ENCODE assay signal across 1 cellular context in genomic region chr2:11584530-11585056, GRCh38.
A peak's percentile ranks its signal among the peaks of the same experiment; 100 is the strongest.
TF ChIP-seq lines count a peak whose summit lies in the region.

No MANE protein-coding gene starts in this region.

TF ChIP-seq in HepG2, 621 proteins besides CTCF, POLR2A, EP300 and RAD21 (continued from another document):
- TF ChIP-seq ZBTB2 (CRISPR knock-in tag; IDR thresholded peaks at IDR 0.05; ENCODE audit: low read depth) (0 out of 2 replicates have a peak, but pooled peaks have one; percentile 9), NFIB (CRISPR knock-in tag; IDR thresholded peaks at IDR 0.05; ENCODE audit: borderline replicate concordance) (no peak), ZNF580 (CRISPR knock-in tag; IDR thresholded peaks at IDR 0.05; ENCODE audit: borderline replicate concordance, low read depth) (0 out of 2 replicates have a peak, but pooled peaks have one; percentile 0), RBM22 (optimal IDR thresholded peaks at IDR 0.05; ENCODE audit: low read length) (peak; percentile 16), USF2 (IDR thresholded peaks at IDR 0.05; ENCODE audit: low read depth, low read length) (no peak), USF2 (CRISPR knock-in tag; IDR thresholded peaks at IDR 0.05; ENCODE audit: borderline replicate concordance) (no peak), ZNF574 (CRISPR knock-in tag; IDR thresholded peaks at IDR 0.05) (peak; percentile 13; the same call in 1 of the 2 replicates), ZSCAN31 (CRISPR knock-in tag; IDR thresholded peaks at IDR 0.05; ENCODE audit: low read depth) (no peak; the same call in 1 of the 2 replicates), CREM (IDR thresholded peaks at IDR 0.05) (no peak), CREM (CRISPR knock-in tag; IDR thresholded peaks at IDR 0.05) (no peak), ZFP90 (CRISPR knock-in tag; IDR thresholded peaks at IDR 0.05; ENCODE audit: borderline replicate concordance) (0 out of 2 replicates have a peak, but pooled peaks have one; percentile 40)
